ENCODE assay signal across 8 cellular contexts in the genomic region with DNA sequence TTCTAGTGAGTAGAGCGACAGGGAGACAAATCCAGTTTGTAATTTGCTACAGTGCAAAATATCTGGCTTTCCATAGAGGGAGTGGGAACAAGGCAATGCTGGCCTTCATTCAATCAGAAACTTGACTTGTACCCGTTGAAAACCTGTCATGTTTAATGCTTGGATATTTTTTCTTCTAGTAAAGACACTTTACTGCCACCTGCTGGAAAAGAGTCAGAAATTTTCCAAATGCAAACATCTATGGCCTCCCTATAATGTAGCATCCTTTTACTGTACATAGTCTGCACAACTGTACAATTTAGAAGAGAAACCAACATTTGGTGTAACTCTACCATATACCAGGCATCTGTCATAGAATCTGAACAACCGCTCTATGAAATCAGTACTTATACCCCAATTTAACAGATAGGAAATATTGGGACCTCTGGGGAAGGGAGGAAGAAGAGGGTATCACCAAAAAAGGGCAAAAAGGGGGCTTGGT. TPM values are rescaled to one million over a fixed set of nuclear protein-coding genes. Genes with fewer than 3 reads are reported as not detected.
A peak's percentile ranks its signal among the peaks of the same experiment; 100 is the strongest.
DNase-seq lines count a peak whose midpoint lies in the region; ATAC-seq, FAIRE-seq and TF ChIP-seq lines count a peak whose summit lies in the region.

No MANE protein-coding gene starts in this region.

- FAIRE-seq in A204.1 (lab: Jason Lieb, UNC): peak; percentile 94

- no peak overlapping the region for H3K4me3 Mint-ChIP-seq in mesothelial cell of epicardium

- H3K27me3 Mint-ChIP-seq in mesothelial cell of epicardium (ENCODE audit: low read depth): no peaks in the 10 kb centered on the region

- H3K36me3 Mint-ChIP-seq in mesothelial cell of epicardium: peaks cover 29% of the 10 kb centered on the region

- no peak for ATAC-seq in HG03039 (IDR thresholded peaks at IDR 0.05; ENCODE audit: unreplicated experiment)

- peak overlapping the region in 8 of 59 donors; percentile 4 to 65 (median 16) for H3K27ac ChIP-seq in dorsolateral prefrontal cortex

- H3K4me3 ChIP-seq in dorsolateral prefrontal cortex: no peak overlapping the region

- H3K9me3 Mint-ChIP-seq in mesothelial cell of epicardium: no peaks in the 10 kb centered on the region

- in situ Hi-C loops in G401 (cut with HindIII; ENCODE audit: low sequenced_read_pairs): loop anchor here (10.0 kb wide), 1 partner anchor 166 kb away; no protein-coding TSS in a partner anchor

- peaks cover 2% of the 10 kb centered on the region for H3K4me1 Mint-ChIP-seq in mesothelial cell of epicardium

- TF ChIP-seq CTCF in dorsolateral prefrontal cortex (IDR thresholded peaks at IDR 0.05 in 54 of 56, conservative IDR thresholded peaks at IDR 0.05 in 2 of 56; ENCODE audit: low read depth in 1 of 56, partially characterized antibody in 56 of 56): peak; percentile 45 to 87 (median 71)
- peak; percentile 64 for TF ChIP-seq CTCF in mesothelial cell of epicardium (IDR thresholded peaks at IDR 0.05; ENCODE audit: unreplicated experiment)

- no peaks in the 10 kb centered on the region for H3K27me3 ChIP-seq in dorsolateral prefrontal cortex

- intact Hi-C loops in dorsolateral prefrontal cortex (cut with DNase I): loop anchor here (2.0 to 5.0 kb wide), 4 partner anchors 47 to 127 kb away; partner anchors contain the start of gene RBCK1 (in 1 of the 2)

- DNase-seq in G401 (ENCODE audit: low spot score) (peak; percentile 84), NCI-H1048 (lab: John Stamatoyannopoulos, UW) (peak; percentile 5), SHP77 (lab: John Stamatoyannopoulos, UW) (peak; percentile 38 to 66), dorsolateral prefrontal cortex (peak in 1 of 10 donors; percentile 18), mesothelial cell of epicardium (ENCODE audit: low spot score in 2 of 2, unreplicated experiment in 2 of 2) (no peak), GOT3 (lab: John Stamatoyannopoulos, UW) (no peak)

- H3K27ac Mint-ChIP-seq in mesothelial cell of epicardium: no peak overlapping the region

RNA-seq across cellular contexts. Expression of gene TBC1D20, which starts 16.7 kb away (rescaled TPM):
- 13.5 and 17.4 TPM in 2 replicates for total RNA-seq in G401 (2014; rRNA removed; shearing (Covaris generic))
- total RNA-seq in dorsolateral prefrontal cortex: 10 to 100 TPM; 29.0 to 51.1 (median 39.1) TPM
- 34.1 to 37.1 TPM (median 34.4 TPM) in 3 replicates for total RNA-seq in mesothelial cell of epicardium

Comparison
In these comparisons a context has a peak if more than half of its experiments do, and no peak if none do; other contexts are left out.
1. DNase-seq: peak in G401 (single experiment), NCI-H1048 (single experiment) and SHP77 (2 of 2); none in mesothelial cell of epicardium (0 of 2) and GOT3 (single experiment).